16 cellular contexts compared by ENCODE assay signal in the genomic region with DNA sequence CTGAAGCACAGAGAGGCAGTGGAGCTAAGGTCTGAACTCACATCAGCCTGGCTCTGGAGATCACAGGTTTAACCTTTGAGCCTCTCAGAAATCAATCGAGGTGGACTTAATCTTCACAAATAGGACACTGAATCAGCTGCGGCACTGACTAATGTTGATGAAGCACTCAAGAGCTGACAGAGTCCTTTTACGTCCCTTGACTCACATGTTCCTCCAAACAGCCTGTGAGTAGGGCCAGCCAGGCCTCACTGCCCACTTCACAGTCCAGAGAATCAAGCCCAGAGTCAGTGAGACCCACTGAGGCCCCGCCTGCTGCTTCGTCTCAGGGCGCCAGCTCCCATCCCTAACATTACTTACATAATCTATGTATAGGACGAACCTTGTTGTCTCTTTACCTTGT.
DNase-seq lines count a peak whose midpoint lies in the region; ATAC-seq and TF ChIP-seq lines count a peak whose summit lies in the region.
"Had no signal": no experiment of that assay in that cellular context is flagged by ENCODE, and none has a peak within 500 bp of the region (broad histone marks: within the 10 kb centered on the region; RNA-seq: fewer than 3 reads in every experiment).

No MANE protein-coding gene starts in this region.

- H3K27ac ChIP-seq in foreskin keratinocyte, result no peak overlapping the region
- no peak overlapping the region for H3K27ac ChIP-seq in RWPE1
- H3K27ac ChIP-seq: body of pancreas, KMS-11 had no signal

- H3K4me3 Mint-ChIP-seq in progenitor cell of endocrine pancreas (ENCODE audit: low read depth), result no peak overlapping the region
- H3K4me3 Mint-ChIP-seq in activated T-helper 2 cell treated with anti-CD3 and anti-CD28 coated beads, Interferon-gamma antibody, Interleukin-2, Interleukin-4, amounts not matched to agents 10 μg/mL and 5 μg/mL and 100 μg/mL, durations not matched to agents 14 hours and 24 hours and 36 hours (ENCODE audit: low read depth), result no peak overlapping the region
- H3K4me3 Mint-ChIP-seq: activated T-helper 1 cell treated with anti-CD3 and anti-CD28 coated beads, Interleukin-12 subunit alpha, Interleukin-12 subunit beta, Interleukin-2, Interleukin-4 antibody, amounts not matched to agents 30 ng/mL and 10 ng/mL and 1 ng/mL, durations not matched to agents 14 hours and 24 hours and 36 hours; T-helper 2 cell treated with Interferon-gamma antibody and Interleukin-4, amounts not matched to agents 5 μg/mL and 100 μg/mL, for 36 hours had no signal

- H3K4me1 ChIP-seq in foreskin keratinocyte, result no peaks in the 10 kb centered on the region

- ATAC-seq in foreskin keratinocyte, result peak; percentile 6
- ATAC-seq: body of pancreas had no signal

- DNase-seq in AG08396 (ENCODE audit: low spot score) (peak; percentile 53), RKO (ENCODE audit: low spot score) (peak; percentile 34), foreskin keratinocyte (no peak), progenitor cell of endocrine pancreas (ENCODE audit: low spot score, unreplicated experiment) (no peak), NCI-H1930 (lab: John Stamatoyannopoulos, UW) (no peak), RWPE1 (ENCODE audit: low spot score) (no peak), NCI-H2227 treated with DMSO at 0.1 percent for 48 hours (lab: John Stamatoyannopoulos, UW) (no peak)
- DNase-seq in activated T-helper 2 cell treated with anti-CD3 and anti-CD28 coated beads, Interferon-gamma antibody, Interleukin-2, Interleukin-4, amounts not matched to agents 10 μg/mL and 5 μg/mL and 100 μg/mL, durations not matched to agents 14 hours and 24 hours and 36 hours (ENCODE audit: low spot score), result no peak
- DNase-seq: ACHN; effector memory CD4-positive, alpha-beta T cell; NCI-H526 treated with DMSO at 0.1 percent for 48 hours; Right ventricle myocardium superior had no signal

- peaks cover 28% of the 10 kb centered on the region for H3K4me1 Mint-ChIP-seq in progenitor cell of endocrine pancreas (ENCODE audit: low read depth)
- peaks cover 1% of the 10 kb centered on the region for H3K4me1 Mint-ChIP-seq in activated T-helper 2 cell treated with anti-CD3 and anti-CD28 coated beads, Interferon-gamma antibody, Interleukin-2, Interleukin-4, amounts not matched to agents 10 μg/mL and 5 μg/mL and 100 μg/mL, durations not matched to agents 14 hours and 24 hours and 36 hours (ENCODE audit: low read depth)

- H3K27ac Mint-ChIP-seq in progenitor cell of endocrine pancreas, result peak overlapping the region; percentile 12
- no peak overlapping the region for H3K27ac Mint-ChIP-seq in activated T-helper 2 cell treated with anti-CD3 and anti-CD28 coated beads, Interferon-gamma antibody, Interleukin-2, Interleukin-4, amounts not matched to agents 10 μg/mL and 5 μg/mL and 100 μg/mL, durations not matched to agents 14 hours and 24 hours and 36 hours
- H3K27ac Mint-ChIP-seq: activated T-helper 1 cell treated with anti-CD3 and anti-CD28 coated beads, Interleukin-12 subunit alpha, Interleukin-12 subunit beta, Interleukin-2, Interleukin-4 antibody, amounts not matched to agents 30 ng/mL and 10 ng/mL and 1 ng/mL, durations not matched to agents 14 hours and 24 hours and 36 hours; T-helper 2 cell treated with Interferon-gamma antibody and Interleukin-4, amounts not matched to agents 5 μg/mL and 100 μg/mL, for 36 hours had no signal

- H3K27me3 Mint-ChIP-seq in progenitor cell of endocrine pancreas, result no peaks in the 10 kb centered on the region
- H3K27me3 Mint-ChIP-seq in activated T-helper 2 cell treated with anti-CD3 and anti-CD28 coated beads, Interferon-gamma antibody, Interleukin-2, Interleukin-4, amounts not matched to agents 10 μg/mL and 5 μg/mL and 100 μg/mL, durations not matched to agents 14 hours and 24 hours and 36 hours (ENCODE audit: low read depth), result no peaks in the 10 kb centered on the region

- intact Hi-C loops in activated T-helper 2 cell treated with anti-CD3 and anti-CD28 coated beads, Interferon-gamma antibody, Interleukin-2, Interleukin-4, amounts not matched to agents 10 μg/mL and 5 μg/mL and 100 μg/mL, durations not matched to agents 14 hours and 24 hours and 36 hours (cut with micrococcal nuclease), result no loop called here

- CTCF ChIA-PET in RWPE1 (lab: Yijun Ruan, JAX), result no interaction called here

- H3K9me3 Mint-ChIP-seq in progenitor cell of endocrine pancreas (ENCODE audit: low read depth), result no peaks in the 10 kb centered on the region
- H3K9me3 Mint-ChIP-seq in activated T-helper 2 cell treated with anti-CD3 and anti-CD28 coated beads, Interferon-gamma antibody, Interleukin-2, Interleukin-4, amounts not matched to agents 10 μg/mL and 5 μg/mL and 100 μg/mL, durations not matched to agents 14 hours and 24 hours and 36 hours, result no peaks in the 10 kb centered on the region
- H3K9me3 Mint-ChIP-seq: activated T-helper 1 cell treated with anti-CD3 and anti-CD28 coated beads, Interleukin-12 subunit alpha, Interleukin-12 subunit beta, Interleukin-2, Interleukin-4 antibody, amounts not matched to agents 30 ng/mL and 10 ng/mL and 1 ng/mL, durations not matched to agents 14 hours and 24 hours and 36 hours; T-helper 2 cell treated with Interferon-gamma antibody and Interleukin-4, amounts not matched to agents 5 μg/mL and 100 μg/mL, for 36 hours had no signal

- H3K36me3 Mint-ChIP-seq in progenitor cell of endocrine pancreas (ENCODE audit: insufficient read depth), result peaks cover 25% of the 10 kb centered on the region
- H3K36me3 Mint-ChIP-seq in activated T-helper 2 cell treated with anti-CD3 and anti-CD28 coated beads, Interferon-gamma antibody, Interleukin-2, Interleukin-4, amounts not matched to agents 10 μg/mL and 5 μg/mL and 100 μg/mL, durations not matched to agents 14 hours and 24 hours and 36 hours (ENCODE audit: low read depth), result no peaks in the 10 kb centered on the region

- no peaks in the 10 kb centered on the region for H3K27me3 ChIP-seq in foreskin keratinocyte
- H3K27me3 ChIP-seq: body of pancreas had no signal

- POLR2A ChIA-PET in RWPE1 (lab: Yijun Ruan, JAX; ENCODE audit: low non-redundant PET), result no interaction called here

- TF ChIP-seq CTCF in foreskin keratinocyte (conservative IDR thresholded peaks at IDR 0.05) (no peak), progenitor cell of endocrine pancreas (IDR thresholded peaks at IDR 0.05; ENCODE audit: unreplicated experiment) (no peak), RWPE1 (conservative IDR thresholded peaks at IDR 0.05; ENCODE audit: low read depth) (no peak)

Comparison
In these comparisons a context has a peak if more than half of its experiments do, and no peak if none do; other contexts are left out.
1. DNase-seq: peak in AG08396 (single experiment) and RKO (single experiment); none in foreskin keratinocyte (0 of 2), progenitor cell of endocrine pancreas (single experiment), NCI-H1930 (0 of 2), activated T-helper 2 cell treated with anti-CD3 and anti-CD28 coated beads, Interferon-gamma antibody, Interleukin-2, Interleukin-4, amounts not matched to agents 10 μg/mL and 5 μg/mL and 100 μg/mL, durations not matched to agents 14 hours and 24 hours and 36 hours (single experiment), RWPE1 (single experiment) and NCI-H2227 treated with DMSO at 0.1 percent for 48 hours (single experiment).